Comparison of ENCODE assay signal across 16 cellular contexts in genomic region chr2:11329759-11330158, GRCh38. TPM values are rescaled to one million over a fixed set of nuclear protein-coding genes. Genes with fewer than 3 reads are reported as not detected.
A peak's percentile ranks its signal among the peaks of the same experiment; 100 is the strongest.
DNase-seq lines count a peak whose midpoint lies in the region; ATAC-seq and TF ChIP-seq lines count a peak whose summit lies in the region.
"Had no signal": no experiment of that assay in that cellular context is flagged by ENCODE, and none has a peak within 500 bp of the region (broad histone marks: within the 10 kb centered on the region; RNA-seq: fewer than 3 reads in every experiment).

No MANE protein-coding gene starts in this region.

- no peak for TF ChIP-seq POLR2A in gastroesophageal sphincter (IDR thresholded peaks at IDR 0.05)

- no peak overlapping the region for H2AFZ ChIP-seq in ACC112 (ENCODE audit: low read length, unreplicated experiment)
- no peak overlapping the region for H2AFZ ChIP-seq in hepatocyte

- H3K36me3 ChIP-seq in ACC112 (ENCODE audit: insufficient read depth, low read length) (no peaks in the 10 kb centered on the region), ascending aorta (no peaks in the 10 kb centered on the region), hepatocyte (replicated peaks; ENCODE audit: insufficient read depth, low read depth) (no peaks in the 10 kb centered on the region), gastroesophageal sphincter (no peaks in the 10 kb centered on the region)
- H3K36me3 ChIP-seq: Peyer's patch had no signal

- TF ChIP-seq CTCF in ascending aorta (IDR thresholded peaks at IDR 0.05) (no peak), hepatocyte (IDR thresholded peaks at IDR 0.05; ENCODE audit: poor library complexity) (no peak), gastroesophageal sphincter (IDR thresholded peaks at IDR 0.05) (no peak)

- peak overlapping the region; percentile 4; the same call in 1 of the 2 replicates for H3K4me3 ChIP-seq in ACC112 (ENCODE audit: low read depth, low read length)
- H3K4me3 ChIP-seq in ascending aorta, result peak overlapping the region in 1 of 2 donors; percentile 39
- H3K4me3 ChIP-seq in hepatocyte, result no peak overlapping the region
- no peak overlapping the region for H3K4me3 ChIP-seq in gastroesophageal sphincter
- H3K4me3 ChIP-seq: Peyer's patch had no signal

- H3K27ac ChIP-seq in ACC112 (ENCODE audit: low read depth, low read length), result peak overlapping the region; percentile 49
- peak overlapping the region; percentile 33 to 62 for H3K27ac ChIP-seq in ascending aorta
- no peak overlapping the region for H3K27ac ChIP-seq in hepatocyte
- peak overlapping the region in 2 of 4 donors; percentile 52 to 68 for H3K27ac ChIP-seq in gastroesophageal sphincter
- H3K27ac ChIP-seq: Peyer's patch had no signal

- peak; percentile 55 for DNase-seq in HS-27A (ENCODE audit: low read depth)
- DNase-seq in ascending aorta (ENCODE audit: low spot score in 2 of 2), result no peak
- DNase-seq in hepatocyte (ENCODE audit: low spot score), result no peak
- no peak for DNase-seq in stimulated activated CD8-positive, alpha-beta memory T cell treated with anti-CD3 and anti-CD28 coated beads, Interleukin-4, amount 100 ng/mL, for 48 hours
- DNase-seq: activated CD4-positive, CD25-positive, alpha-beta regulatory T cell; activated CD8-positive, alpha-beta memory T cell treated with anti-CD3 and anti-CD28 coated beads, Interleukin-2, amount 50 U/mL, for 4 hours; cerebellar nuclear complex; DMS153; NCI-H1105 treated with DMSO at 0.1 percent for 48 hours; nucleus accumbens; Peyer's patch had no signal

- WGBS in hepatocyte (ENCODE audit: low lambda C conversion rate, missing lambda C conversion rate), result 63% methylated on average over 3 of the region's 3 CpGs
- WGBS in gastroesophageal sphincter (ENCODE audit: low coverage in 1 of 2), 2 donors, result 12 to 21% methylated on average over 3 of the region's 3 CpGs

- intact Hi-C loops in ascending aorta (cut with DNase I), result no loop called here

- peaks cover 85% of the 10 kb centered on the region for H3K79me2 ChIP-seq in ACC112 (ENCODE audit: control insufficient read depth, insufficient read depth, low read length, unreplicated experiment)
- peaks cover 94% of the 10 kb centered on the region for H3K79me2 ChIP-seq in hepatocyte

- no peaks in the 10 kb centered on the region for H3K9me2 ChIP-seq in hepatocyte (replicated peaks; ENCODE audit: insufficient read depth)

- H3K4me1 ChIP-seq in ACC112 (ENCODE audit: control insufficient read depth, insufficient read depth, low read length, unreplicated experiment) (peaks cover 14% of the 10 kb centered on the region), ascending aorta (peaks cover 0 to 14% of the 10 kb centered on the region in 2 donors), hepatocyte (ENCODE audit: insufficient read depth) (peaks cover 5% of the 10 kb centered on the region), gastroesophageal sphincter (peaks cover 3 to 76% (median 6%) of the 10 kb centered on the region in 3 donors)

- H3K4me2 ChIP-seq in hepatocyte, result peak overlapping the region; percentile 2

- H3K27me3 ChIP-seq in ACC112 (ENCODE audit: insufficient read depth, low read length) (no peaks in the 10 kb centered on the region), ascending aorta (no peaks in the 10 kb centered on the region), hepatocyte (no peaks in the 10 kb centered on the region), gastroesophageal sphincter (no peaks in the 10 kb centered on the region)
- H3K27me3 ChIP-seq: Peyer's patch had no signal

- ATAC-seq in gastroesophageal sphincter (no peak), GM21737 (IDR thresholded peaks at IDR 0.05; ENCODE audit: unreplicated experiment) (no peak), GM21576 (IDR thresholded peaks at IDR 0.05; ENCODE audit: unreplicated experiment) (no peak)
- ATAC-seq: esophagus mucosa had no signal

- TF ChIP-seq EP300 in gastroesophageal sphincter (IDR thresholded peaks at IDR 0.05), result no peak

- H3K9me3 ChIP-seq in ascending aorta, result peaks cover 0 to 5% of the 10 kb centered on the region in 2 donors
- H3K9me3 ChIP-seq in hepatocyte (ENCODE audit: low read depth), result no peaks in the 10 kb centered on the region
- H3K9me3 ChIP-seq in gastroesophageal sphincter, result no peaks in the 10 kb centered on the region
- H3K9me3 ChIP-seq: Peyer's patch had no signal

- H4K20me1 ChIP-seq in hepatocyte (ENCODE audit: insufficient read depth, poor library complexity, severe bottlenecking), result peaks cover 76% of the 10 kb centered on the region

RNA-seq across cellular contexts. Expression of gene ROCK2, which starts 14.7 kb away (rescaled TPM):
- total RNA-seq in ascending aorta, result 33.0 TPM
- 52.8 and 59.6 TPM in 2 replicates for total RNA-seq in hepatocyte
- 30.7 and 34.5 TPM in 2 replicates for polyA plus RNA-seq in hepatocyte
- 100 to 1,000 TPM; 102 to 130 (median 113) TPM for total RNA-seq in gastroesophageal sphincter
